In the genomic region with DNA sequence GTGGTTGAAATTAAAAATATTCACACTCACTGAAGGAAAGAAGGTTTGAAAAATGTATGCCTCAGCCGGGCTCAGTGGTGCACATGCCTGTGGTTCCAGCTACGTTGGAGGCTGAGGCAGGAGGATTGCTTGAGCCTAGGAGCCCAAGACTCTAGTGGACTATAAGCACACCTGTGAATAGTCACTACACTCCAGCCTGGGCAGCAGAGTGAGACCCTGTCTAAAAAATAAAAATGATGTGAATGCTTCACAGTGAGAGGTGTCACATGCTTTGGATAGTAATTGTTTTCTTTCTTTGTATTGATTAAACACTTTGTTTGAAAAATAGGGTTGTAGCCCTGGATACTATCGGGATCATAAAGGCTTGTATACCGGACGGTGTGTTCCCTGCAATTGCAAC, we compare ENCODE assay signal across 29 cellular contexts.
"Had no signal": no experiment of that assay in that cellular context is flagged by ENCODE, and none has a peak within 500 bp of the region (broad histone marks: within the 10 kb centered on the region; RNA-seq: fewer than 3 reads in every experiment).

No MANE protein-coding gene starts in this region.

- H3K27ac Mint-ChIP-seq: activated CD4-positive, alpha-beta T cell treated with anti-CD3 and anti-CD28 coated beads, Interleukin-2, amount 10 ng/mL, durations not matched to agents 24 days and 14 days; activated CD8-positive, alpha-beta T cell treated with anti-CD3 and anti-CD28 coated beads for 36 hours; activated naive CD8-positive, alpha-beta T cell treated with anti-CD3 and anti-CD28 coated beads for 36 hours; activated T-cell treated with anti-CD3 and anti-CD28 coated beads, Interleukin-2, amount 50 U/mL, for 72 hours; activated T-helper 17 cell treated with anti-CD3 and anti-CD28 coated beads, Interleukin-2, amount 50 U/mL, for 72 hours had no signal

- H3K36me3 Mint-ChIP-seq: activated naive CD8-positive, alpha-beta T cell treated with anti-CD3 and anti-CD28 coated beads for 36 hours had no signal

- H3K9me3 Mint-ChIP-seq: activated CD4-positive, alpha-beta T cell treated with anti-CD3 and anti-CD28 coated beads, Interleukin-2, amount 10 ng/mL, durations not matched to agents 24 days and 14 days; activated CD8-positive, alpha-beta T cell treated with anti-CD3 and anti-CD28 coated beads for 36 hours; activated naive CD8-positive, alpha-beta T cell treated with anti-CD3 and anti-CD28 coated beads for 36 hours; activated T-cell treated with anti-CD3 and anti-CD28 coated beads, Interleukin-2, amount 50 U/mL, for 72 hours; activated T-helper 17 cell treated with anti-CD3 and anti-CD28 coated beads, Interleukin-2, amount 50 U/mL, for 72 hours had no signal

- ATAC-seq: activated CD8-positive, alpha-beta T cell treated with anti-CD3 and anti-CD28 coated beads for 36 hours; activated T-cell treated with anti-CD3 and anti-CD28 coated beads, Interleukin-2, amount 50 U/mL, for 72 hours; activated T-helper 17 cell treated with anti-CD3 and anti-CD28 coated beads, Interleukin-2, amount 50 U/mL, for 72 hours; K562; Panc1; Right ventricle myocardium inferior had no signal

- H3K4me3 ChIP-seq: K562 had no signal

- H3K36me3 ChIP-seq: WERI-Rb-1 had no signal

- H3K4me3 Mint-ChIP-seq: activated CD4-positive, alpha-beta T cell treated with anti-CD3 and anti-CD28 coated beads, Interleukin-2, amount 10 ng/mL, durations not matched to agents 24 days and 14 days; activated CD8-positive, alpha-beta T cell treated with anti-CD3 and anti-CD28 coated beads for 36 hours; activated naive CD8-positive, alpha-beta T cell treated with anti-CD3 and anti-CD28 coated beads for 36 hours; activated T-cell treated with anti-CD3 and anti-CD28 coated beads, Interleukin-2, amount 50 U/mL, for 72 hours; activated T-helper 17 cell treated with anti-CD3 and anti-CD28 coated beads, Interleukin-2, amount 50 U/mL, for 72 hours had no signal

- DNase-seq: activated CD4-positive, alpha-beta T cell treated with anti-CD3 and anti-CD28 coated beads for 1 hour; activated CD4-positive, alpha-beta T cell treated with anti-CD3 and anti-CD28 coated beads, Interleukin-2, amount 10 ng/mL, durations not matched to agents 24 days and 14 days; activated CD4-positive, alpha-beta T cell treated with anti-CD3 and anti-CD28 coated beads, Interleukin-2, amount 50 U/mL, for 4 hours; activated CD4-positive, CD25-positive, alpha-beta regulatory T cell; activated CD8-positive, alpha-beta T cell treated with anti-CD3 and anti-CD28 coated beads for 36 hours; activated effector memory CD4-positive, alpha-beta T cell treated with anti-CD3 and anti-CD28 coated beads, Interleukin-2, amount 50 U/mL, for 16 hours; activated naive CD4-positive, alpha-beta T cell; activated naive CD4-positive, alpha-beta T cell treated with anti-CD3 and anti-CD28 coated beads, Interleukin-2, amount 50 U/mL, for 16 hours; activated naive CD8-positive, alpha-beta T cell treated with anti-CD3 and anti-CD28 coated beads for 36 hours; activated T-cell treated with anti-CD3 and anti-CD28 coated beads, Interleukin-2, amount 50 U/mL, for 1 hour; activated T-cell treated with anti-CD3 and anti-CD28 coated beads, Interleukin-2, amount 50 U/mL, for 72 hours; amniotic stem cell; aorta; caudate nucleus; cerebellar nuclear complex; NCI-H1105; NCI-H1417 treated with DMSO at 0.1 percent for 48 hours; NCI-H1694 treated with DMSO at 0.1 percent for 48 hours; NCI-H2029; NCI-H345; NCI-H774; OCI-M1; SIG-M5; T1000; WERI-Rb-1 had no signal

- H3K27me3 Mint-ChIP-seq: activated CD8-positive, alpha-beta T cell treated with anti-CD3 and anti-CD28 coated beads for 36 hours; activated naive CD8-positive, alpha-beta T cell treated with anti-CD3 and anti-CD28 coated beads for 36 hours; activated T-helper 17 cell treated with anti-CD3 and anti-CD28 coated beads, Interleukin-2, amount 50 U/mL, for 72 hours had no signal

- H3K27ac ChIP-seq: WERI-Rb-1 had no signal
